ENCODE assay signal across 25 cellular contexts in genomic region chr1:22231068-22231593, GRCh38.
"Had no signal": no experiment of that assay in that cellular context is flagged by ENCODE, and none has a peak within 500 bp of the region (broad histone marks: within the 10 kb centered on the region; RNA-seq: fewer than 3 reads in every experiment).

No MANE protein-coding gene starts in this region.

- H3K4me3 Mint-ChIP-seq: naive thymus-derived CD8-positive, alpha-beta T cell; nephron; stimulated activated effector memory CD8-positive, alpha-beta T cell treated with anti-CD3 and anti-CD28 coated beads, Interleukin-12 subunit alpha, Interleukin-12 subunit beta, amount 100 ng/mL, for 72 hours; stimulated activated naive CD8-positive, alpha-beta T cell treated with anti-CD3 and anti-CD28 coated beads, Interleukin-15, Interleukin-2, amounts not matched to agents 100 ng/mL and 50 ng/mL, for 24 hours had no signal

- H3K27ac Mint-ChIP-seq: naive thymus-derived CD8-positive, alpha-beta T cell; nephron; stimulated activated effector memory CD8-positive, alpha-beta T cell treated with anti-CD3 and anti-CD28 coated beads, Interleukin-12 subunit alpha, Interleukin-12 subunit beta, amount 100 ng/mL, for 72 hours; stimulated activated naive CD8-positive, alpha-beta T cell treated with anti-CD3 and anti-CD28 coated beads, Interleukin-15, Interleukin-2, amounts not matched to agents 100 ng/mL and 50 ng/mL, for 24 hours had no signal

- H3K36me3 Mint-ChIP-seq: naive thymus-derived CD8-positive, alpha-beta T cell; stimulated activated effector memory CD8-positive, alpha-beta T cell treated with anti-CD3 and anti-CD28 coated beads, Interleukin-12 subunit alpha, Interleukin-12 subunit beta, amount 100 ng/mL, for 72 hours had no signal

- H3K36me3 ChIP-seq: lower lobe of right lung, pancreas, prostate gland, sigmoid colon, spleen, suprapubic skin, thoracic aorta, tibial artery, upper lobe of right lung had no signal

- H3K9me3 Mint-ChIP-seq: naive thymus-derived CD8-positive, alpha-beta T cell; nephron; stimulated activated effector memory CD8-positive, alpha-beta T cell treated with anti-CD3 and anti-CD28 coated beads, Interleukin-12 subunit alpha, Interleukin-12 subunit beta, amount 100 ng/mL, for 72 hours; stimulated activated naive CD8-positive, alpha-beta T cell treated with anti-CD3 and anti-CD28 coated beads, Interleukin-15, Interleukin-2, amounts not matched to agents 100 ng/mL and 50 ng/mL, for 24 hours had no signal

- H3K4me1 ChIP-seq: lower lobe of right lung, prostate gland, sigmoid colon, spleen, tibial artery had no signal

- H3K27ac ChIP-seq: lower lobe of right lung, pancreas, prostate gland, sigmoid colon, spleen, suprapubic skin, thoracic aorta, tibial artery, upper lobe of right lung had no signal

- H3K9me3 ChIP-seq: lower lobe of right lung, pancreas, prostate gland, sigmoid colon, spleen, suprapubic skin, thoracic aorta, tibial artery, upper lobe of right lung had no signal

- DNase-seq: hippocampal formation; kidney glomerular epithelial cell; left cardiac atrium; lower lobe of right lung; mammary epithelial cell; mesenchymal stem cell; naive thymus-derived CD8-positive, alpha-beta T cell; retina; sigmoid colon; small intestine; spleen; stimulated activated CD4-positive, alpha-beta T cell treated with anti-CD3 and anti-CD28 coated beads, Interleukin-4, amount 100 ng/mL, for 24 hours; stimulated activated naive CD4-positive, alpha-beta T cell; tibial artery; trophoblast cell; upper lobe of right lung had no signal

- ATAC-seq: left cardiac atrium; left lobe of liver; lower lobe of right lung; naive thymus-derived CD8-positive, alpha-beta T cell; pancreas; right cardiac atrium; stimulated activated effector memory CD8-positive, alpha-beta T cell treated with anti-CD3 and anti-CD28 coated beads, Interleukin-12 subunit alpha, Interleukin-12 subunit beta, amount 100 ng/mL, for 72 hours; upper lobe of right lung had no signal

- H3K4me3 ChIP-seq: lower lobe of right lung, pancreas, prostate gland, sigmoid colon, spleen, suprapubic skin, thoracic aorta, tibial artery, upper lobe of right lung had no signal

- H3K27me3 ChIP-seq: pancreas had no signal

- H3K4me1 Mint-ChIP-seq: stimulated activated effector memory CD8-positive, alpha-beta T cell treated with anti-CD3 and anti-CD28 coated beads, Interleukin-12 subunit alpha, Interleukin-12 subunit beta, amount 100 ng/mL, for 72 hours had no signal
